In genomic region chr11:61486004-61486615, GRCh38 we compare ENCODE assay signal across 22 cellular contexts.
A peak's percentile ranks its signal among the peaks of the same experiment; 100 is the strongest.
DNase-seq lines count a peak whose midpoint lies in the region; ATAC-seq, FAIRE-seq and TF ChIP-seq lines count a peak whose summit lies in the region.
"Had no signal": no experiment of that assay in that cellular context is flagged by ENCODE, and none has a peak within 500 bp of the region (broad histone marks: within the 10 kb centered on the region; RNA-seq: fewer than 3 reads in every experiment).

No MANE protein-coding gene starts in this region.

- ATAC-seq in stimulated activated naive CD8-positive, alpha-beta T cell treated with anti-CD3 and anti-CD28 coated beads, Interleukin-15, amount 100 ng/mL, for 72 hours = no peak
- ATAC-seq in stimulated activated naive CD8-positive, alpha-beta T cell treated with anti-CD3 and anti-CD28 coated beads, Interleukin-15, Interleukin-2, amounts not matched to agents 100 U/mL and 50 U/mL, for 24 hours = no peak
- no peak for ATAC-seq in GM21717 (IDR thresholded peaks at IDR 0.05; ENCODE audit: unreplicated experiment)
- ATAC-seq: A549 had no signal

- FAIRE-seq in urothelium cell line (lab: Jason Lieb, UNC) = peak; percentile 30
- FAIRE-seq: A549, HTR-8/SVneo, RCC 7860 had no signal

- H3K4me1 Mint-ChIP-seq in stimulated activated naive CD8-positive, alpha-beta T cell treated with anti-CD3 and anti-CD28 coated beads, Interleukin-15, amount 100 ng/mL, for 72 hours = no peaks in the 10 kb centered on the region

- H3K4me3 Mint-ChIP-seq in stimulated activated naive CD8-positive, alpha-beta T cell treated with anti-CD3 and anti-CD28 coated beads, Interleukin-15, amount 100 ng/mL, for 72 hours = no peak overlapping the region

- H3K9me3 Mint-ChIP-seq in stimulated activated naive CD8-positive, alpha-beta T cell treated with anti-CD3 and anti-CD28 coated beads, Interleukin-15, amount 100 ng/mL, for 72 hours = no peaks in the 10 kb centered on the region

- H3K27me3 Mint-ChIP-seq in stimulated activated naive CD8-positive, alpha-beta T cell treated with anti-CD3 and anti-CD28 coated beads, Interleukin-15, amount 100 ng/mL, for 72 hours = no peaks in the 10 kb centered on the region

- no peak for TF ChIP-seq POLR2A in NB4 (IDR thresholded peaks at IDR 0.05; ENCODE audit: extremely low read depth, insufficient read length)

- no peak for TF ChIP-seq CTCF in NB4 (IDR thresholded peaks at IDR 0.05; ENCODE audit: low read depth, low read length)

- no peak overlapping the region for H3K4me3 ChIP-seq in NB4 (ENCODE audit: low read depth, low read length)
- H3K4me3 ChIP-seq: A549, HAP-1, SK-N-MC had no signal

- DNase-seq in stimulated activated naive CD8-positive, alpha-beta T cell treated with anti-CD3 and anti-CD28 coated beads, Interleukin-15, amount 100 ng/mL, for 72 hours = no peak
- DNase-seq in stimulated activated naive CD8-positive, alpha-beta T cell treated with anti-CD3 and anti-CD28 coated beads, Interleukin-15, Interleukin-2, amounts not matched to agents 100 U/mL and 50 U/mL, for 24 hours = no peak
- peak; percentile 47 for DNase-seq in NB4 (ENCODE audit: low read depth)
- DNase-seq in left kidney (ENCODE audit: low read depth, low spot score) = peak; percentile 83
- DNase-seq in urothelium cell line (ENCODE audit: low spot score) = no peak
- no peak for DNase-seq in NCI-H446 (lab: John Stamatoyannopoulos, UW)
- no peak for DNase-seq in AG08396 (ENCODE audit: low spot score)
- DNase-seq: C1 segment of cervical spinal cord, DMS79, IMR-90, NCI-H1436 treated with DMSO at 0.1 percent for 48 hours, NCI-H2029, NCI-H345, NCI-H69, SHP77, T-helper 1 cell had no signal

- H3K27ac Mint-ChIP-seq in stimulated activated naive CD8-positive, alpha-beta T cell treated with anti-CD3 and anti-CD28 coated beads, Interleukin-15, amount 100 ng/mL, for 72 hours = peak overlapping the region; percentile 5 to 35

Comparison
In these comparisons a context has a peak if more than half of its experiments do, and no peak if none do; other contexts are left out.
1. DNase-seq: peak in NB4 (single experiment) and left kidney (single experiment); none in stimulated activated naive CD8-positive, alpha-beta T cell treated with anti-CD3 and anti-CD28 coated beads, Interleukin-15, amount 100 ng/mL, for 72 hours (0 of 2), stimulated activated naive CD8-positive, alpha-beta T cell treated with anti-CD3 and anti-CD28 coated beads, Interleukin-15, Interleukin-2, amounts not matched to agents 100 U/mL and 50 U/mL, for 24 hours (single experiment), urothelium cell line (single experiment), NCI-H446 (0 of 2) and AG08396 (single experiment).